13 cellular contexts compared by ENCODE assay signal in the genomic region with DNA sequence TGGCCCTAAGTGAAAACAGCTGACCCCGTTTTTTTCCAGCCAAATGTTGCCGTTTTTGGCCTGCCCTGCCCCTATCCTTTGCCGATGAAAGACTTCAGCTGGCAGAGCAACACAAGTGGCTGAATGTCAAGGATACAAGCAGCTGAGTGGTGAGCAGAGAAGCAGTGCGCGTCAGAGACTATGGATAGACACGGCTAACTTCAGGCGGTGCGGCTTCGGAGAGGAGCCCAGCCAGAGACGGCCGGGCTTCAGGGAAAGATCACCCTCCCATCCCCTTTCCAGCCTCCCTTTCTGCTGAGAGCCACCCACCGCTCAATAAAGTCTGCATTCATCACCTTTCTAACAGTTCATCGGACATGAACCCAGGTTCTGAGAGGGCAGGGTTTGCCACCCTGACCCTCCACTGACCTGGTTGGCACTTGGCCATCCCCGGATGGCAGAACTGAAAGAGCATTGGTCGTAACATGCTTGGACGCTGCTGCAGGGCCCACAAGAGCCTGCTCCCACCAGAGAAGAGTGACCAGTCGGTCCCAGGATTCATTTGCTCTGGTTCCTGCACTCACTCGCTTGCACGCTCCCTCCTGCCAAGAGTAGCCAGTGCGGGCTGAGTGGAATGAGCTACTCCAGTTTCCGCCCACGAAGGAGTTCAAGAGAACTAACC.
DNase-seq lines count a peak whose midpoint lies in the region; ATAC-seq and TF ChIP-seq lines count a peak whose summit lies in the region.
"Had no signal": no experiment of that assay in that cellular context is flagged by ENCODE, and none has a peak within 500 bp of the region (broad histone marks: within the 10 kb centered on the region; RNA-seq: fewer than 3 reads in every experiment).

No MANE protein-coding gene starts in this region.

- H3K27ac ChIP-seq in brain microvascular endothelial cell (no peak overlapping the region), sigmoid colon (peak overlapping the region; percentile 12 to 53 (median 46))

- in situ Hi-C loops in brain microvascular endothelial cell (cut with HindIII; ENCODE audit: low pct_ligation_motif_present, low sequenced_read_pairs), result no loop called here

- no peak overlapping the region for H3K4me3 Mint-ChIP-seq in progenitor cell of endocrine pancreas (ENCODE audit: low read depth)
- no peak overlapping the region for H3K4me3 Mint-ChIP-seq in activated CD8-positive, alpha-beta memory T cell treated with anti-CD3 and anti-CD28 coated beads, Interleukin-2, amount 10 ng/mL, durations not matched to agents 7 days and 5 days
- H3K4me3 Mint-ChIP-seq: activated naive CD4-positive, alpha-beta T cell treated with anti-CD3 and anti-CD28 coated beads, Interleukin-2, amount 10 ng/mL, durations not matched to agents 7 days and 5 days; CD4-positive, alpha-beta T cell had no signal

- DNase-seq in ELF-1 (ENCODE audit: low read depth, low spot score) (peak; percentile 67), brain microvascular endothelial cell (peak; percentile 8), hippocampal formation (lab: John Stamatoyannopoulos, UW) (peak; percentile 1 to 5), sigmoid colon (peak; percentile 72), progenitor cell of endocrine pancreas (ENCODE audit: low spot score, unreplicated experiment) (no peak), NCI-H2171 treated with DMSO at 0.1 percent for 48 hours (lab: John Stamatoyannopoulos, UW) (no peak)
- no peak for DNase-seq in activated CD8-positive, alpha-beta memory T cell treated with anti-CD3 and anti-CD28 coated beads, Interleukin-2, amount 10 ng/mL, durations not matched to agents 7 days and 5 days
- DNase-seq: activated CD4-positive, alpha-beta T cell treated with anti-CD3 and anti-CD28 coated beads, Interleukin-2, amount 50 U/mL, for 4 hours; activated naive CD4-positive, alpha-beta T cell treated with anti-CD3 and anti-CD28 coated beads, Interleukin-2, amount 10 ng/mL, durations not matched to agents 7 days and 5 days; CD4-positive, alpha-beta T cell; effector CD4-positive, alpha-beta T cell; NCI-H82 had no signal

- no peak overlapping the region for H3K27ac Mint-ChIP-seq in progenitor cell of endocrine pancreas
- no peak overlapping the region for H3K27ac Mint-ChIP-seq in activated CD8-positive, alpha-beta memory T cell treated with anti-CD3 and anti-CD28 coated beads, Interleukin-2, amount 10 ng/mL, durations not matched to agents 7 days and 5 days
- H3K27ac Mint-ChIP-seq: activated naive CD4-positive, alpha-beta T cell treated with anti-CD3 and anti-CD28 coated beads, Interleukin-2, amount 10 ng/mL, durations not matched to agents 7 days and 5 days; CD4-positive, alpha-beta T cell had no signal

- TF ChIP-seq POLR2A in sigmoid colon (IDR thresholded peaks at IDR 0.05), result no peak

- no peaks in the 10 kb centered on the region for H3K27me3 ChIP-seq in brain microvascular endothelial cell (replicated peaks)
- no peaks in the 10 kb centered on the region for H3K27me3 ChIP-seq in sigmoid colon

- intact Hi-C loops in sigmoid colon (cut with DNase I), result no loop called here

- peak overlapping the region; percentile 9 for H3K4me3 ChIP-seq in brain microvascular endothelial cell (ENCODE audit: low read depth, low read length)
- H3K4me3 ChIP-seq in sigmoid colon, result no peak overlapping the region

- H3K9me3 Mint-ChIP-seq in progenitor cell of endocrine pancreas (ENCODE audit: low read depth), result peaks cover 10% of the 10 kb centered on the region
- no peaks in the 10 kb centered on the region for H3K9me3 Mint-ChIP-seq in activated CD8-positive, alpha-beta memory T cell treated with anti-CD3 and anti-CD28 coated beads, Interleukin-2, amount 10 ng/mL, durations not matched to agents 7 days and 5 days (ENCODE audit: low read depth)
- H3K9me3 Mint-ChIP-seq: activated naive CD4-positive, alpha-beta T cell treated with anti-CD3 and anti-CD28 coated beads, Interleukin-2, amount 10 ng/mL, durations not matched to agents 7 days and 5 days; CD4-positive, alpha-beta T cell had no signal

- ATAC-seq in activated CD8-positive, alpha-beta memory T cell treated with anti-CD3 and anti-CD28 coated beads, Interleukin-2, amount 10 ng/mL, durations not matched to agents 7 days and 5 days, result no peak
- no peak for ATAC-seq in HG03571 (IDR thresholded peaks at IDR 0.05; ENCODE audit: unreplicated experiment)

- 83% methylated on average over 22 of the region's 22 CpGs for WGBS in sigmoid colon, 2 donors

- H3K36me3 Mint-ChIP-seq in progenitor cell of endocrine pancreas (ENCODE audit: insufficient read depth), result peaks cover 1% of the 10 kb centered on the region
- H3K36me3 Mint-ChIP-seq in activated CD8-positive, alpha-beta memory T cell treated with anti-CD3 and anti-CD28 coated beads, Interleukin-2, amount 10 ng/mL, durations not matched to agents 7 days and 5 days, result no peaks in the 10 kb centered on the region
- H3K36me3 Mint-ChIP-seq: activated naive CD4-positive, alpha-beta T cell treated with anti-CD3 and anti-CD28 coated beads, Interleukin-2, amount 10 ng/mL, durations not matched to agents 7 days and 5 days had no signal

- no peaks in the 10 kb centered on the region for H3K27me3 Mint-ChIP-seq in progenitor cell of endocrine pancreas
- no peaks in the 10 kb centered on the region for H3K27me3 Mint-ChIP-seq in activated CD8-positive, alpha-beta memory T cell treated with anti-CD3 and anti-CD28 coated beads, Interleukin-2, amount 10 ng/mL, durations not matched to agents 7 days and 5 days
- H3K27me3 Mint-ChIP-seq: activated naive CD4-positive, alpha-beta T cell treated with anti-CD3 and anti-CD28 coated beads, Interleukin-2, amount 10 ng/mL, durations not matched to agents 7 days and 5 days; CD4-positive, alpha-beta T cell had no signal

- TF ChIP-seq CTCF in brain microvascular endothelial cell (IDR thresholded peaks at IDR 0.05; ENCODE audit: low read depth, low read length, missing control alignments) (no peak), sigmoid colon (IDR thresholded peaks at IDR 0.05) (no peak), progenitor cell of endocrine pancreas (IDR thresholded peaks at IDR 0.05; ENCODE audit: unreplicated experiment) (no peak)

- no peaks in the 10 kb centered on the region for H3K4me1 ChIP-seq in sigmoid colon

- H3K4me1 Mint-ChIP-seq in progenitor cell of endocrine pancreas (ENCODE audit: low read depth), result no peaks in the 10 kb centered on the region
- H3K4me1 Mint-ChIP-seq in activated CD8-positive, alpha-beta memory T cell treated with anti-CD3 and anti-CD28 coated beads, Interleukin-2, amount 10 ng/mL, durations not matched to agents 7 days and 5 days, result no peaks in the 10 kb centered on the region
- H3K4me1 Mint-ChIP-seq: activated naive CD4-positive, alpha-beta T cell treated with anti-CD3 and anti-CD28 coated beads, Interleukin-2, amount 10 ng/mL, durations not matched to agents 7 days and 5 days had no signal

- TF ChIP-seq EP300 in sigmoid colon (IDR thresholded peaks at IDR 0.05), result no peak

- CTCF ChIA-PET in activated CD8-positive, alpha-beta memory T cell treated with anti-CD3 and anti-CD28 coated beads, Interleukin-2, amount 10 ng/mL, durations not matched to agents 7 days and 5 days (lab: Charles Lee), result no interaction called here

- no peaks in the 10 kb centered on the region for H3K9me3 ChIP-seq in sigmoid colon

- H3K36me3 ChIP-seq in brain microvascular endothelial cell (replicated peaks) (no peaks in the 10 kb centered on the region), sigmoid colon (no peaks in the 10 kb centered on the region)

Comparison
In these comparisons a context has a peak if more than half of its experiments do, and no peak if none do; other contexts are left out.
1. DNase-seq: peak in ELF-1 (single experiment), brain microvascular endothelial cell (single experiment), hippocampal formation (2 of 2) and sigmoid colon (single experiment); none in progenitor cell of endocrine pancreas (single experiment), NCI-H2171 treated with DMSO at 0.1 percent for 48 hours (single experiment) and activated CD8-positive, alpha-beta memory T cell treated with anti-CD3 and anti-CD28 coated beads, Interleukin-2, amount 10 ng/mL, durations not matched to agents 7 days and 5 days (single experiment).